20 cellular contexts compared by ENCODE assay signal in genomic region chr14:51661504-51661903, GRCh38.
"Had no signal": no experiment of that assay in that cellular context is flagged by ENCODE, and none has a peak within 500 bp of the region (broad histone marks: within the 10 kb centered on the region; RNA-seq: fewer than 3 reads in every experiment).

No MANE protein-coding gene starts in this region.

- H3K4me1 Mint-ChIP-seq: immature natural killer cell, memory B cell, neural progenitor cell had no signal

- H3K9ac ChIP-seq: neural progenitor cell had no signal

- H3K4me2 ChIP-seq: neural progenitor cell had no signal

- H3K27ac ChIP-seq: coronary artery, esophagus muscularis mucosa, foreskin keratinocyte, left ventricle myocardium inferior, lower lobe of right lung, neural progenitor cell, pancreas had no signal

- H3K4me3 Mint-ChIP-seq: immature natural killer cell; memory B cell; mesothelial cell of epicardium; natural killer cell treated with Interleukin-12 subunit alpha and Interleukin-12 subunit beta and Interleukin-15 and Interleukin-18, amount 100 ng/mL, for 72 hours; neural progenitor cell; type B pancreatic cell had no signal

- FAIRE-seq: keratinocyte, pancreas, small intestine had no signal

- H3K4me1 ChIP-seq: lower lobe of right lung, neural progenitor cell, pancreas had no signal

- H3K27me3 ChIP-seq: esophagus muscularis mucosa, foreskin keratinocyte, neural progenitor cell, pancreas had no signal

- H2AFZ ChIP-seq: neural progenitor cell had no signal

- H3K27me3 Mint-ChIP-seq: progenitor cell of endocrine pancreas, type B pancreatic cell had no signal

- H3K36me3 ChIP-seq: esophagus muscularis mucosa, left ventricle myocardium inferior, lower lobe of right lung, neural progenitor cell, pancreas had no signal

- H3K36me3 Mint-ChIP-seq: natural killer cell treated with Interleukin-12 subunit alpha and Interleukin-12 subunit beta and Interleukin-15 and Interleukin-18, amount 100 ng/mL, for 72 hours had no signal

- H3K9me3 Mint-ChIP-seq: immature natural killer cell; natural killer cell treated with Interleukin-12 subunit alpha and Interleukin-12 subunit beta and Interleukin-15 and Interleukin-18, amount 100 ng/mL, for 72 hours had no signal

- DNase-seq: effector CD4-positive, alpha-beta T cell; foreskin keratinocyte; immature natural killer cell; left ventricle myocardium inferior; lower lobe of right lung; nucleus accumbens; pancreas; right cardiac atrium; small intestine; stimulated activated CD4-positive, alpha-beta T cell treated with anti-CD3 and anti-CD28 coated beads, Interleukin-2, amount 100 ng/mL, for 48 hours; stimulated activated naive CD4-positive, alpha-beta T cell treated with Interleukin-2 at 50 U/mL for 16 hours had no signal

- H3K9me3 ChIP-seq: esophagus muscularis mucosa, left ventricle myocardium inferior, lower lobe of right lung, pancreas had no signal

- H3K4me3 ChIP-seq: coronary artery, esophagus muscularis mucosa, left ventricle myocardium inferior, lower lobe of right lung, neural progenitor cell, pancreas had no signal

- H3K27ac Mint-ChIP-seq: immature natural killer cell; memory B cell; mesothelial cell of epicardium; natural killer cell treated with Interleukin-12 subunit alpha and Interleukin-12 subunit beta and Interleukin-15 and Interleukin-18, amount 100 ng/mL, for 72 hours; neural progenitor cell; progenitor cell of endocrine pancreas; type B pancreatic cell had no signal
